Comparison of ENCODE assay signal across 8 cellular contexts in genomic region chr3:39208463-39209055, GRCh38. TPM values are rescaled to one million over a fixed set of nuclear protein-coding genes. Genes with fewer than 3 reads are reported as not detected.
DNase-seq lines count a peak whose midpoint lies in the region; ATAC-seq, FAIRE-seq and TF ChIP-seq lines count a peak whose summit lies in the region.

No MANE protein-coding gene starts in this region.

- intact Hi-C loops in Calu3 (cut with micrococcal nuclease; ENCODE audit: unreplicated experiment), result loop anchor here (5.0 kb wide), 1 partner anchor 79 kb away; no protein-coding TSS in a partner anchor
- intact Hi-C loops in Panc1 (cut with micrococcal nuclease; ENCODE audit: unreplicated experiment), result loop anchor here (5.0 kb wide), 1 partner anchor 79 kb away; no protein-coding TSS in a partner anchor
- intact Hi-C loops in left colon (cut with DNase I, micrococcal nuclease), result loop anchor here in 1 of 2 donors (10.0 kb wide), 1 partner anchor 76 kb away; the partner anchor contains the start of gene CX3CR1

- POLR2A ChIA-PET in Panc1 (lab: Charles Lee), result no interaction called here

- H3K4me3 Mint-ChIP-seq in Calu3 (ENCODE audit: low read depth, unreplicated experiment), result no peak overlapping the region

- H3K9ac ChIP-seq in subcutaneous abdominal adipose tissue (ENCODE audit: low read length in 5 of 5), result no peak overlapping the region

- peak; percentile 83; the same call in 1 of the 2 replicates for ATAC-seq in Panc1
- ATAC-seq in left colon, result peak; percentile 94

- CTCF ChIA-PET in Calu3 (lab: Charles Lee), result interaction anchor here (1.2 kb wide), 1 partner anchor 80 kb away, joined by 5 read pairs; no protein-coding TSS in a partner anchor
- CTCF ChIA-PET in Panc1 (lab: Charles Lee), result no interaction called here

- peak; percentile 15 for FAIRE-seq in H54 (lab: Jason Lieb, UNC)

- no peaks in the 10 kb centered on the region for H3K4me1 Mint-ChIP-seq in Calu3 (ENCODE audit: low read depth, unreplicated experiment)

- in situ Hi-C loops in Panc1 (cut with HindIII; ENCODE audit: low pct_unique_long_range_greater_than_20kb, low sequenced_read_pairs), result no loop called here

- peaks cover 41% of the 10 kb centered on the region for H3K27me3 Mint-ChIP-seq in Calu3 (ENCODE audit: unreplicated experiment)

- BruUV-seq in Calu3 (replicated peaks; lab: Mats Ljungman, UMichigan) (no TSS peak), Panc1 (replicated peaks; lab: Mats Ljungman, UMichigan) (no TSS peak)

- H3K27ac ChIP-seq in Panc1 (ENCODE audit: low read length) (no peak overlapping the region), subcutaneous abdominal adipose tissue (ENCODE audit: low read depth, low read length) (peak overlapping the region; percentile 18)

- no peaks in the 10 kb centered on the region; the same call in 1 of the 2 replicates for H3K27me3 ChIP-seq in Panc1 (ENCODE audit: control insufficient read depth, insufficient read depth, low read length)
- H3K27me3 ChIP-seq in subcutaneous abdominal adipose tissue (ENCODE audit: control insufficient read depth in 5 of 5, insufficient read depth in 4 of 5, low read length in 5 of 5), result peaks cover 0 to under 1% (median 0%) of the 10 kb centered on the region in 5 donors

- no peaks in the 10 kb centered on the region for H3K9me3 Mint-ChIP-seq in Calu3 (ENCODE audit: low read depth, unreplicated experiment)

- H3K4me1 ChIP-seq in Panc1 (ENCODE audit: control insufficient read depth, insufficient read depth, low read length) (no peaks in the 10 kb centered on the region), subcutaneous abdominal adipose tissue (ENCODE audit: control insufficient read depth in 5 of 5, insufficient read depth in 5 of 5, low read length in 5 of 5) (peaks cover 0 to 12% (median 0%) of the 10 kb centered on the region in 5 donors)

- TF ChIP-seq POLR2A in H54 (IDR thresholded peaks at IDR 0.05; ENCODE audit: low read depth, low read length), result no peak

- TF ChIP-seq CTCF in Calu3 (IDR thresholded peaks at IDR 0.05; ENCODE audit: unreplicated experiment) (peak; percentile 32), Panc1 (IDR thresholded peaks at IDR 0.05) (peak; percentile 72)

- H3K36me3 ChIP-seq in Panc1 (ENCODE audit: control insufficient read depth, insufficient read depth, low read length), result no peaks in the 10 kb centered on the region
- H3K36me3 ChIP-seq in subcutaneous abdominal adipose tissue (ENCODE audit: control insufficient read depth in 5 of 5, insufficient read depth in 5 of 5, low read length in 5 of 5), result no peaks in the 10 kb centered on the region

- H3K4me3 ChIP-seq in Panc1 (ENCODE audit: low read depth in 2 of 2, low read length in 2 of 2) (no peak overlapping the region), subcutaneous abdominal adipose tissue (ENCODE audit: low read depth in 1 of 5, low read length in 5 of 5) (no peak overlapping the region)

- DNase-seq in Calu3 (peak; percentile 55), H54 (ENCODE audit: insufficient read length, low spot score) (no peak), Panc1 (ENCODE audit: low read depth, low spot score) (peak; percentile 25), cerebellar cortex (ENCODE audit: low spot score) (peak; percentile 60), left colon (peak in 1 of 2 donors; percentile 67), COR-L47 (lab: John Stamatoyannopoulos, UW) (no peak), OCI-M2 (lab: John Stamatoyannopoulos, UW; ENCODE audit: unreplicated experiment) (no peak)

- no peaks in the 10 kb centered on the region for H3K9me3 ChIP-seq in Panc1 (ENCODE audit: control insufficient read depth, insufficient read depth, low read depth, low read length)
- peaks cover 0 to 11% (median 5%) of the 10 kb centered on the region in 5 donors for H3K9me3 ChIP-seq in subcutaneous abdominal adipose tissue (ENCODE audit: control insufficient read depth in 5 of 5, low read length in 5 of 5)

- no peak overlapping the region for H3K27ac Mint-ChIP-seq in Calu3 (ENCODE audit: unreplicated experiment)

- no peaks in the 10 kb centered on the region for H3K36me3 Mint-ChIP-seq in Calu3 (ENCODE audit: insufficient read depth, unreplicated experiment)

RNA-seq across cellular contexts. Expression of gene XIRP1, which starts 16.2 kb away (rescaled TPM):
- not detected in 2 replicates for total RNA-seq in Calu3 (2022)
- total RNA-seq in Panc1 (2021; ENCODE audit: unreplicated experiment), result not detected
- not detected for polyA plus RNA-seq in Panc1 (2012; ENCODE audit: insufficient read length)
- total RNA-seq in left colon, result not detected

RNA-seq across cellular contexts. Expression of gene CSRNP1, which starts 55.2 kb away (rescaled TPM):
- total RNA-seq in Calu3 (2022) (12.6 and 13.4 TPM in 2 replicates), Panc1 (2021; ENCODE audit: unreplicated experiment) (4.5 TPM), left colon (10 to 100 TPM; 19.2 to 33.7 TPM)
- 2.8 TPM for polyA plus RNA-seq in Panc1 (2012; ENCODE audit: insufficient read length)

Comparison
In these comparisons a context has a peak if more than half of its experiments do, and no peak if none do; other contexts are left out.
1. DNase-seq: peak in Calu3 (single experiment), Panc1 (single experiment) and cerebellar cortex (single experiment); none in H54 (single experiment), COR-L47 (single experiment) and OCI-M2 (single experiment).